In the genomic region with DNA sequence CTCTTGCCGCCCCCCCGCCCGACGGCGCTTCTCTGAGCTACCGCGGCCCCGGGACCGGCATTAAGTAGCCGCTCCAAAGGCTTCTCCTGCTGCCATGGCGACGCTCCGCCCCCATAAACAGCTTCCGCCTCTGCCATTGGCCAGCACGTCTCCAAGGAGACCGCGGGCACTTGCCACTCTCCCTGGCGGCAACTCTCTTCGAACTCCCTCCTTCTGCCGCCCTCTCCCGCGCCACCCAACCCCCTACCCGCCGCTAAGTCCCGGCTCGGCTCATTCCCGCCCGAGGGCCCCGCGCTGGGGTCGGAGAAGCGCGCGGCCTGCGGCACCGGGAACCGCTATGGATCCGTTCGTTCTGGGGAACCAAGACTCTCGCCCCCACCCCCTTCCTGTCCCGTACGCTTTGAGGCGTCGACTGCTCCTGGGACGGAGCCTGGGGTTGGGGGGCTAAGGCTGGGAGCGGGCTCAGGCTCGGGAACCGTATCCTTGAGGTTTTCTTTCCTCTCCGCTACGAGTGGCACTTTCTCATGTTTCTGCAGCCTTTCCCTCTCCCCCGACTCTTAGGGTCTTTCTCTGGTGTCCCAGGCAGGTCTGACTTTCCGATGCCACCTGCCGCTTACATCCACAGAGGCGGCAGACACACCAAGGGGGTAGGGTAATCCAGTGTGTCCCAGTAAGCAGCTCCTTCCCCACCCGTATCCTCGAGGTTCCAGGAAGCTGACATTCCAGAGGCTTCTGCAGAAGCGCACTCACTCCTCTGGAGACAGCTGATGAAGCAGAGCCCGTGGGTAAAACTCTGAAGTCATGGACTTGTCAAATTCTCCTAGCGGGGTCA, we compare ENCODE assay signal across 7 cellular contexts. TPM values are rescaled to one million over a fixed set of nuclear protein-coding genes. Genes with fewer than 3 reads are reported as not detected.
DNase-seq lines count a peak whose midpoint lies in the region; ATAC-seq and TF ChIP-seq lines count a peak whose summit lies in the region.

A gene with protein sequence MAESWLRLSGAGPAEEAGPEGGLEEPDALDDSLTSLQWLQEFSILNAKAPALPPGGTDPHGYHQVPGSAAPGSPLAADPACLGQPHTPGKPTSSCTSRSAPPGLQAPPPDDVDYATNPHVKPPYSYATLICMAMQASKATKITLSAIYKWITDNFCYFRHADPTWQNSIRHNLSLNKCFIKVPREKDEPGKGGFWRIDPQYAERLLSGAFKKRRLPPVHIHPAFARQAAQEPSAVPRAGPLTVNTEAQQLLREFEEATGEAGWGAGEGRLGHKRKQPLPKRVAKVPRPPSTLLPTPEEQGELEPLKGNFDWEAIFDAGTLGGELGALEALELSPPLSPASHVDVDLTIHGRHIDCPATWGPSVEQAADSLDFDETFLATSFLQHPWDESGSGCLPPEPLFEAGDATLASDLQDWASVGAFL (minus strand): TSS at position 34 of the 832 bp plus-strand sequence. CDS start 850 bp downstream, outside the sequence.

- peak within 1 kb of the TSS in 1 of 3 donors; percentile 47 for H3K4me3 ChIP-seq in liver (ENCODE audit: low read depth in 1 of 3, low read length in 3 of 3)

- no peak within 1 kb of the TSS for H3K9ac ChIP-seq in liver (ENCODE audit: low read depth in 1 of 2, low read length in 2 of 2)

- no peaks in the 10 kb centered on the region for H3K9me3 ChIP-seq in liver (ENCODE audit: control insufficient read depth in 4 of 4, low read length in 3 of 4)

- TF ChIP-seq RAD21 in liver (IDR thresholded peaks at IDR 0.05) = no peak

- ATAC-seq in GM18517 (IDR thresholded peaks at IDR 0.05; ENCODE audit: unreplicated experiment) = peak; percentile 72
- peak; percentile 63 for ATAC-seq in HG03521 (IDR thresholded peaks at IDR 0.05; ENCODE audit: unreplicated experiment)

- H3K27me3 ChIP-seq in liver (ENCODE audit: control insufficient read depth in 4 of 4, insufficient read depth in 4 of 4, low read length in 3 of 4) = peaks cover 0 to 3% (median 1%) of the 10 kb centered on the region in 4 donors

- no peaks in the 10 kb centered on the region for H3K36me3 ChIP-seq in liver (ENCODE audit: control insufficient read depth in 4 of 4, insufficient read depth in 3 of 4, low read depth in 1 of 4, low read length in 3 of 4)

- DNase-seq in NCI-H526 (lab: John Stamatoyannopoulos, UW) (peak; percentile 88 to 96), dermis blood vessel endothelial cell (peak; percentile 90)
- peak; percentile 91 for DNase-seq in activated CD4-positive, alpha-beta T cell treated with anti-CD3 and anti-CD28 coated beads, Interleukin-2, amount 50 U/mL, for 1 hour
- DNase-seq in stimulated activated CD4-positive, alpha-beta T cell treated with anti-CD3 and anti-CD28 coated beads, Interleukin-2, amount 100 ng/mL, for 24 hours = peak; percentile 88 to 91

- no peak for TF ChIP-seq CTCF in liver (IDR thresholded peaks at IDR 0.05; ENCODE audit: low read depth, low read length, missing input control)

- peaks cover 2 to 18% (median 9%) of the 10 kb centered on the region in 4 donors for H3K4me1 ChIP-seq in liver (ENCODE audit: control insufficient read depth in 4 of 4, insufficient read depth in 4 of 4, low read length in 3 of 4)

- no peak within 1 kb of the TSS for H3K27ac ChIP-seq in liver (ENCODE audit: low read depth in 1 of 2, low read length in 2 of 2)

- 9% methylated on average over 59 of the region's 59 CpGs for WGBS in liver

TF ChIP-seq in liver, 16 proteins besides CTCF, POLR2A, EP300 and RAD21:
- TF ChIP-seq SP1 (IDR thresholded peaks at IDR 0.05) = peak; percentile 31
- no peak for TF ChIP-seq HNF4A (conservative IDR thresholded peaks at IDR 0.05)

RNA-seq across cellular contexts. Expression of the gene that starts here (rescaled TPM):
- total RNA-seq in dermis blood vessel endothelial cell (0.05 TPM in 1 of 2 replicates, not detected in the other), liver (1 to 10 TPM in 1 of 2 donors, under 1 TPM in 1; under 0.01 to 1.5 TPM)
- not detected for polyA plus RNA-seq in liver

Comparison
In these comparisons a context has a peak if more than half of its experiments do, and no peak if none do; other contexts are left out.
1. Peak in DNase-seq in dermis blood vessel endothelial cell; RNA of the gene not detected or under 1 TPM.